In genomic region chr2:158290225-158290624, GRCh38 we compare ENCODE assay signal across 9 cellular contexts.
"Had no signal": no experiment of that assay in that cellular context is flagged by ENCODE, and none has a peak within 500 bp of the region (broad histone marks: within the 10 kb centered on the region; RNA-seq: fewer than 3 reads in every experiment).

No MANE protein-coding gene starts in this region.

- H3K4me1 Mint-ChIP-seq: IgD-negative memory B cell had no signal

- H3K27ac Mint-ChIP-seq: HFFc6, IgD-negative memory B cell had no signal

- H3K9ac ChIP-seq: GM23248 had no signal

- DNase-seq: GM23248, GOT3, H7, HFFc6 had no signal

- H3K4me3 Mint-ChIP-seq: HFFc6, IgD-negative memory B cell had no signal

- H3K9me3 ChIP-seq: HAP-1 had no signal

- H3K36me3 ChIP-seq: HAP-1 had no signal

- H2AFZ ChIP-seq: GM23248 had no signal

- ATAC-seq: HCT116, HepG2 had no signal

- H3K36me3 Mint-ChIP-seq: IgD-negative memory B cell had no signal

- H3K27ac ChIP-seq: GM23248, HL-60 had no signal

- H3K9me3 Mint-ChIP-seq: HFFc6 had no signal

- H3K4me3 ChIP-seq: GM23248, HAP-1 had no signal

- H3K4me1 ChIP-seq: HAP-1 had no signal
